Comparison of ENCODE assay signal across 4 cellular contexts in the genomic region with DNA sequence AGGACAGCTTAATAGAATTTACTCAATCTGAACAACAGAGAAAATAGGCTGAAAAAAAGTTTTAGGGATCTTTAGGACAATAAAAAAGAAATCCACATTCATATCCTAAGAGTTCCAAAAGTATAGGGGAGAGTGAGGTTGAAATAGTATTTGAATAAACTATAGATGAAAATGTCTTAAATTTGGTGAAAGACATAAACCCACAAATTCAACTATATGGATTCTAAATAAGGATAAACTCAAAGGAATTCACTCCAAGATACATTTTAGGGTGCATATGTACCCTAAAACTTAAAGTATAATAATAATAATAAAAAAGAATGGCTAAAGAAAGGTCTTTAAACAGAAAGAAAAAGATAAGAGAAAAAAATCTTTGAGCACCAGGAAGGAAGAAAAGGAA.
"Had no signal": no experiment of that assay in that cellular context is flagged by ENCODE, and none has a peak within 500 bp of the region (broad histone marks: within the 10 kb centered on the region; RNA-seq: fewer than 3 reads in every experiment).

No MANE protein-coding gene starts in this region.

- H3K36me3 ChIP-seq: HAP-1 had no signal

- H3K9me3 ChIP-seq: HAP-1 had no signal

- H3K27ac ChIP-seq: GM23248 had no signal

- H3K4me1 ChIP-seq: HAP-1 had no signal

- ATAC-seq: GM23338, HCT116 had no signal

- H3K4me3 ChIP-seq: GM23248, GM23338, HAP-1 had no signal
